ENCODE assay signal across 19 cellular contexts in genomic region chr10:132346806-132347205, GRCh38.
"Had no signal": no experiment of that assay in that cellular context is flagged by ENCODE, and none has a peak within 500 bp of the region (broad histone marks: within the 10 kb centered on the region; RNA-seq: fewer than 3 reads in every experiment).

No MANE protein-coding gene starts in this region.

- H3K27ac ChIP-seq: brain microvascular endothelial cell, foreskin keratinocyte, prostate gland, tibial artery had no signal

- H3K4me3 Mint-ChIP-seq: activated CD4-positive, alpha-beta T cell treated with anti-CD3 and anti-CD28 coated beads, Interleukin-2, amount 10 ng/mL, durations not matched to agents 24 days and 14 days; neural crest cell; stimulated activated naive CD8-positive, alpha-beta T cell treated with anti-CD3 and anti-CD28 coated beads, Interleukin-15, amount 100 ng/mL, for 72 hours; T-helper 17 cell had no signal

- H3K36me3 ChIP-seq: brain microvascular endothelial cell had no signal

- DNase-seq: activated CD4-positive, alpha-beta T cell treated with anti-CD3 and anti-CD28 coated beads, Interleukin-2, amount 10 ng/mL, durations not matched to agents 24 days and 14 days; activated T-cell treated with anti-CD3 and anti-CD28 coated beads, Interleukin-2, amount 50 U/mL, for 1 hour; brain microvascular endothelial cell; caudate nucleus; dermis blood vessel endothelial cell; effector CD8-positive, alpha-beta T cell; foreskin keratinocyte; stimulated activated CD4-positive, alpha-beta T cell treated with anti-CD3 and anti-CD28 coated beads, Interleukin-4, amount 100 ng/mL, for 24 hours; stimulated activated naive CD8-positive, alpha-beta T cell treated with anti-CD3 and anti-CD28 coated beads, Interleukin-15, amount 100 ng/mL, for 72 hours; T-helper 17 cell had no signal

- ATAC-seq: activated CD4-positive, CD25-positive, alpha-beta regulatory T cell treated with anti-CD3 and anti-CD28 coated beads, Interleukin-2, amount 50 U/mL, for 24 hours; activated naive CD4-positive, alpha-beta T cell treated with anti-CD3 and anti-CD28 coated beads, Interleukin-2, amount 50 U/mL, for 72 hours; foreskin keratinocyte; left lobe of liver; mucosa of descending colon; T-helper 17 cell had no signal

- H3K4me1 ChIP-seq: foreskin keratinocyte, prostate gland, tibial artery had no signal

- H3K36me3 Mint-ChIP-seq: activated naive CD4-positive, alpha-beta T cell treated with anti-CD3 and anti-CD28 coated beads, Interleukin-2, amount 50 U/mL, for 72 hours had no signal

- H3K9me3 Mint-ChIP-seq: activated CD4-positive, alpha-beta T cell treated with anti-CD3 and anti-CD28 coated beads, Interleukin-2, amount 10 ng/mL, durations not matched to agents 24 days and 14 days; activated naive CD4-positive, alpha-beta T cell treated with anti-CD3 and anti-CD28 coated beads, Interleukin-2, amount 50 U/mL, for 72 hours; neural crest cell had no signal

- H3K27me3 ChIP-seq: brain microvascular endothelial cell, foreskin keratinocyte, tibial artery had no signal

- H3K9me3 ChIP-seq: prostate gland, tibial artery had no signal

- H3K4me3 ChIP-seq: mucosa of descending colon, prostate gland, tibial artery had no signal

- H3K27me3 Mint-ChIP-seq: activated CD4-positive, alpha-beta T cell treated with anti-CD3 and anti-CD28 coated beads, Interleukin-2, amount 10 ng/mL, durations not matched to agents 24 days and 14 days; stimulated activated naive CD8-positive, alpha-beta T cell treated with anti-CD3 and anti-CD28 coated beads, Interleukin-15, amount 100 ng/mL, for 72 hours; T-helper 17 cell had no signal

- FAIRE-seq: keratinocyte, urothelium cell line had no signal

- H3K4me1 Mint-ChIP-seq: activated CD4-positive, alpha-beta T cell treated with anti-CD3 and anti-CD28 coated beads, Interleukin-2, amount 10 ng/mL, durations not matched to agents 24 days and 14 days; neural crest cell; stimulated activated naive CD8-positive, alpha-beta T cell treated with anti-CD3 and anti-CD28 coated beads, Interleukin-15, amount 100 ng/mL, for 72 hours had no signal

- H3K27ac Mint-ChIP-seq: activated CD4-positive, alpha-beta T cell treated with anti-CD3 and anti-CD28 coated beads, Interleukin-2, amount 10 ng/mL, durations not matched to agents 24 days and 14 days; stimulated activated naive CD8-positive, alpha-beta T cell treated with anti-CD3 and anti-CD28 coated beads, Interleukin-15, amount 100 ng/mL, for 72 hours; T-helper 17 cell had no signal
